1 cellular context compared by ENCODE assay signal in the genomic region with DNA sequence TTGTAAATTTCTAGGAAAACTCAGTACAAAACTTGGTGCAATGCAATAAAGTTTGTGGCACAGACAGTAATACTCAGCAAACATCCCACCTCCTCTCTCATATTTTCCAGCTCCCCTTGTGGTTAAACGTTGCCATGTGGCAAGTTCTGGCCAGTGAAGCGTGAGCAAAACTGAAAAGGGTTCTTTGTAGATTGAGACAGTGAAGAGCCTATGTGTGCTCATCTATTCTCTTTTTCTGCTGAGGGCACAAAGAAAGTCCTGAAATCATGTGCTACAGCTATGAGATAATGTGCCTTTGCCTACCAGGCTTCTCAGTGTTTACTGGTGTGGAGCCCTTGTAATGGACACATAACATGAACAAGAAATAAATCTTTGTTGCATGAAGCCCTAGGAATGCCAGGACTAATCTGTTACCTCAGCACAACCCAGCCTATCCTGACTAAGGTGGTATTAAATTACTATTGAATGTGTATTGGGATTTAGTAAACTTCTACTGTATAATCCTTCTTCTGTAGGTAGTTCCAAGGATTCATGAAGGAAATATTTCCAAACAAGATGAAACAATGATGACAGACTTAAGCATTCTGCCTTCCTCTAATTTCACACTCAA.
TF ChIP-seq lines count a peak whose summit lies in the region.

No MANE protein-coding gene starts in this region.

TF ChIP-seq in HepG2, 621 proteins besides CTCF, POLR2A, EP300 and RAD21:
- TF ChIP-seq, protein P1, sequence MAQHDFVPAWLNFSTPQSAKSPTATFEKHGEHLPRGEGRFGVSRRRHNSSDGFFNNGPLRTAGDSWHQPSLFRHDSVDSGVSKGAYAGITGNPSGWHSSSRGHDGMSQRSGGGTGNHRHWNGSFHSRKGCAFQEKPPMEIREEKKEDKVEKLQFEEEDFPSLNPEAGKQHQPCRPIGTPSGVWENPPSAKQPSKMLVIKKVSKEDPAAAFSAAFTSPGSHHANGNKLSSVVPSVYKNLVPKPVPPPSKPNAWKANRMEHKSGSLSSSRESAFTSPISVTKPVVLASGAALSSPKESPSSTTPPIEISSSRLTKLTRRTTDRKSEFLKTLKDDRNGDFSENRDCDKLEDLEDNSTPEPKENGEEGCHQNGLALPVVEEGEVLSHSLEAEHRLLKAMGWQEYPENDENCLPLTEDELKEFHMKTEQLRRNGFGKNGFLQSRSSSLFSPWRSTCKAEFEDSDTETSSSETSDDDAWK (CRISPR knock-in tag; IDR thresholded peaks at IDR 0.05) = no peak
- TF ChIP-seq ZNF12 (CRISPR knock-in tag; IDR thresholded peaks at IDR 0.05) = peak; percentile 99
